ENCODE assay signal across 6 cellular contexts in the genomic region with DNA sequence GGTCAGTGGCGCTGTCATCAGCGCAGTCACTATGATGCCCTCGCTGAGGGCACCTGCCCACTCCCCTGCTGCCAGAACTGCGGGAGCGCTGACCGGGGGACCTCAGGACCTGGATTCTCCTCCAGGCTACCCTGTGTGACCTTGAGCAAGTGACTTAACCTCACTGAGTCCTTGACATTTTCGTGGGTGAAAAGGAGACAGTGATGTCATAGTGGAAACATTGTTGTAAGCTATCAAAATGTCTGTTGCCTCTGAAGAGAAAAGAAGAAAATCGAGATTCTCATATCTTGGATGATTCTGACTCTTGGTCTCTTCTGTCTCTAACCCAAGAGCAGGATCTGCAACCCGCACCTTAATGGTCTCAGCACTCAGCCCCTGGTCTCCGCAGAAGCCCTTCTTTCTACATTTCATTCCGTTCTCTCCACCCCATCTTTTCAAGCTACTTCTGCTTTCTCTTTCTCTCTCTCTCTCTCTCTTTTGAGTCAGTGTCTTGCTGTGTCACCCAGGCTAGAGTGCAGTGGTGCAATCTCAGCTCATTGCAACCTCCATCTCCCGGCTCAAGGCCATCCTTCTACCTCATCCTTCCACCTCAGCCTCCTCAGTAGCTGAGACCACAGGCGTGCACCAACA. TPM values are rescaled to one million over a fixed set of nuclear protein-coding genes. Genes with fewer than 3 reads are reported as not detected.
DNase-seq lines count a peak whose midpoint lies in the region; ATAC-seq and TF ChIP-seq lines count a peak whose summit lies in the region.

No MANE protein-coding gene starts in this region.

- intact Hi-C loops in spleen (cut with DNase I; ENCODE audit: low total_unique reads), result no loop called here

- H3K36me3 ChIP-seq in spleen, result peaks cover 0 to 25% (median 19%) of the 10 kb centered on the region in 6 donors

- TF ChIP-seq CTCF in epithelial cell of esophagus (IDR thresholded peaks at IDR 0.05; ENCODE audit: insufficient read depth, low read depth, low read length, missing control alignments) (no peak), spleen (IDR thresholded peaks at IDR 0.05 in 8 of 11, conservative IDR thresholded peaks at IDR 0.05 in 3 of 11) (no peak)

- 7 to 16% (median 11%) methylated on average over 10 to 13 of the region's 13 CpGs for WGBS in spleen, 5 donors

- H3K4me1 ChIP-seq in spleen, result peaks cover 16 to 60% (median 45%) of the 10 kb centered on the region in 6 donors

- TF ChIP-seq POLR2A in spleen (IDR thresholded peaks at IDR 0.05), result no peak

- ATAC-seq in GM21576 (IDR thresholded peaks at IDR 0.05; ENCODE audit: unreplicated experiment), result no peak

- peak; percentile 45 for DNase-seq in activated naive CD4-positive, alpha-beta T cell treated with Interleukin-2 at 50 U/mL for 16 hours
- DNase-seq in activated naive CD4-positive, alpha-beta T cell (lab: John Stamatoyannopoulos, UW), result no peak
- DNase-seq in RPMI8226, result peak; percentile 31
- DNase-seq in epithelial cell of esophagus (ENCODE audit: low read depth), result peak; percentile 38
- DNase-seq in spleen, result no peak

- H3K4me3 ChIP-seq in epithelial cell of esophagus (ENCODE audit: low read length) (peak overlapping the region; percentile 66), spleen (peak overlapping the region; percentile 70 to 94 (median 80))

- peaks cover 0 to 10% (median 0%) of the 10 kb centered on the region in 7 donors for H3K27me3 ChIP-seq in spleen (replicated peaks in 1 of 7)

- H3K9me3 ChIP-seq in spleen, result no peaks in the 10 kb centered on the region

- H3K27ac ChIP-seq in spleen, result peak overlapping the region; percentile 84 to 99 (median 95)

RNA-seq across cellular contexts. Expression of a gene that starts 1.0 kb away (rescaled TPM):
- 100 to 1,000 TPM in 1 of 7 donors, 10 to 100 TPM in 6; 60.2 to 120 (median 73.4) TPM for total RNA-seq in spleen
- 10 to 100 TPM; 70.6 to 89.2 (median 73.4) TPM for polyA plus RNA-seq in spleen

RNA-seq across cellular contexts. Expression of a gene that starts 1.7 kb away (rescaled TPM):
- total RNA-seq in spleen, result not detected
- polyA plus RNA-seq in spleen, result not detected

RNA-seq across cellular contexts. Expression of a gene that starts 9.4 kb away (rescaled TPM):
- 10 to 100 TPM; 17.0 to 30.5 (median 22.8) TPM for total RNA-seq in spleen
- polyA plus RNA-seq in spleen, result 10 to 100 TPM; 33.6 to 47.6 (median 44.2) TPM

RNA-seq across cellular contexts. Expression of a gene that starts 9.5 kb away (rescaled TPM):
- 1 to 10 TPM; 2.3 to 9.6 (median 8.9) TPM for total RNA-seq in spleen
- polyA plus RNA-seq in spleen, result 1 to 10 TPM; 3.0 to 4.1 (median 3.6) TPM

RNA-seq across cellular contexts. Expression of a gene that starts 24.5 kb away (rescaled TPM):
- 10 to 100 TPM; 35.0 to 64.4 (median 54.0) TPM for total RNA-seq in spleen
- polyA plus RNA-seq in spleen, result 10 to 100 TPM; 31.4 to 67.2 (median 43.2) TPM

Comparison
In these comparisons a context has a peak if more than half of its experiments do, and no peak if none do; other contexts are left out.
1. DNase-seq: peak in activated naive CD4-positive, alpha-beta T cell treated with Interleukin-2 at 50 U/mL for 16 hours (single experiment), RPMI8226 (single experiment) and epithelial cell of esophagus (single experiment); none in activated naive CD4-positive, alpha-beta T cell (0 of 4) and spleen (single experiment).